In the genomic region with DNA sequence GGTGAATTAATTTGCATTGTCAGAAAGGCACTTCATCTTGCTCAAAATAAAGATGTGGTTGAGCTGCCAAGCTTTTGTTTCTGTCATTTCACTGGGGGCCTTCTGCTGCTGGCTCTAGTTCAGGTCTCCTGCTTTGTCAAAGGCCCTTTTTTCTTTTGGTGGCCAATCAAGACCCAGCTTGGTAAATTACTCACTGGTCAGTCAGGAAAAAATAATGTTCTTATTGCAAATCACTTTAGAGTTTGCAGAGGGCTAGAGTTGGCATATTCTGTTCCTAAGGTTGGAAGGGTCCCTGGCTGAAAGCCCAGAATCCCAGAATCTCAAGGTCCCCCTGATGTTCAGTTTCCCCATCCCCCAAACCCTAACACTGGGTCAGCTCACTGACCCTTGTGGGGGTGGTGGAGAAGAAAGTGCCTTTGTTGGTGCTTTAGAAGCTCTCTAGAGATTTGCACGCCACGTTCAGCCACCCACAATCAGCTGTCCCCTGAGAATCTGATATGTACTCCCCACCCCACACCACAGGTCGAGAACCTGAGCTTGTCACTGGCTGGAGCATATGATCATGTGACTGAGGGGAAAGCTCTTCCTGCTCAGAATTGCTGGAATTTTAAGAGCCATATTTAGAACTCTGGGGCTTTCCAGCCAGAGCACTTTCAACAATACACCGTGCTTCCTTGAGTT, we compare ENCODE assay signal across 1 cellular context.
TF ChIP-seq lines count a peak whose summit lies in the region.

No MANE protein-coding gene starts in this region.

TF ChIP-seq in GM12878, 131 proteins besides CTCF, POLR2A, EP300 and RAD21 (continued from another document and continues in another):
- TF ChIP-seq, protein P1, sequence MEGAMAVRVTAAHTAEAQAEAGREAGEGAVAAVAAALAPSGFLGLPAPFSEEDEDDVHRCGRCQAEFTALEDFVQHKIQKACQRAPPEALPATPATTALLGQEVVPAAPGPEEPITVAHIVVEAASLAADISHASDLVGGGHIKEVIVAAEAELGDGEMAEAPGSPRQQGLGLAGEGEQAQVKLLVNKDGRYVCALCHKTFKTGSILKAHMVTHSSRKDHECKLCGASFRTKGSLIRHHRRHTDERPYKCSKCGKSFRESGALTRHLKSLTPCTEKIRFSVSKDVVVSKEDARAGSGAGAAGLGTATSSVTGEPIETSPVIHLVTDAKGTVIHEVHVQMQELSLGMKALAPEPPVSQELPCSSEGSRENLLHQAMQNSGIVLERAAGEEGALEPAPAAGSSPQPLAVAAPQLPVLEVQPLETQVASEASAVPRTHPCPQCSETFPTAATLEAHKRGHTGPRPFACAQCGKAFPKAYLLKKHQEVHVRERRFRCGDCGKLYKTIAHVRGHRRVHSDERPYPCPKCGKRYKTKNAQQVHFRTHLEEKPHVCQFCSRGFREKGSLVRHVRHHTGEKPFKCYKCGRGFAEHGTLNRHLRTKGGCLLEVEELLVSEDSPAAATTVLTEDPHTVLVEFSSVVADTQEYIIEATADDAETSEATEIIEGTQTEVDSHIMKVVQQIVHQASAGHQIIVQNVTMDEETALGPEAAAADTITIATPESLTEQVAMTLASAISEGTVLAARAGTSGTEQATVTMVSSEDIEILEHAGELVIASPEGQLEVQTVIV (IDR thresholded peaks at IDR 0.05; ENCODE audit: borderline replicate concordance, partially characterized antibody) = no peak
- TF ChIP-seq RFX5 (IDR thresholded peaks at IDR 0.05; ENCODE audit: low read depth, low read length) (0 out of 2 replicates have a peak, but pooled peaks have one; percentile 43), IRF4 (IDR thresholded peaks at IDR 0.05; ENCODE audit: low read depth, low read length) (no peak; the same call in 1 of the 2 replicates), CREM (IDR thresholded peaks at IDR 0.05; ENCODE audit: low read depth) (peak; percentile 55; the same call in 1 of the 2 replicates), FOXM1 (IDR thresholded peaks at IDR 0.05; ENCODE audit: low read depth, low read length) (no peak), NFIC (IDR thresholded peaks at IDR 0.05; ENCODE audit: low read depth, low read length) (no peak; the same call in 1 of the 2 replicates), IKZF1 (conservative IDR thresholded peaks at IDR 0.05) (peak; percentile 90), ZNF274 (IDR thresholded peaks at IDR 0.05; ENCODE audit: insufficient read depth, insufficient read length) (no peak), RUNX3 (IDR thresholded peaks at IDR 0.05; ENCODE audit: low read length) (peak; percentile 81), TAF1 (IDR thresholded peaks at IDR 0.05; ENCODE audit: borderline replicate concordance, low read depth, low read length) (no peak), POLR2AphosphoS2 (IDR thresholded peaks at IDR 0.05; ENCODE audit: low read depth, low read length) (no peak), MEF2A (IDR thresholded peaks at IDR 0.05; ENCODE audit: insufficient read depth, low read depth, low read length) (peak; percentile 65; the same call in 1 of the 2 replicates), ZNF24 (IDR thresholded peaks at IDR 0.05) (peak; percentile 35; the same call in 1 of the 2 replicates), SP1 (IDR thresholded peaks at IDR 0.05; ENCODE audit: low read depth, low read length) (peak; percentile 68), RELA (IDR thresholded peaks at IDR 0.05; ENCODE audit: borderline replicate concordance, partially characterized antibody) (no peak), SPI1 (IDR thresholded peaks at IDR 0.05; ENCODE audit: borderline replicate concordance, insufficient read depth, low read depth, low read length) (0 out of 2 replicates have a peak, but pooled peaks have one; percentile 25), SMC3 (IDR thresholded peaks at IDR 0.05; ENCODE audit: borderline replicate concordance, low read length) (0 out of 2 replicates have a peak, but pooled peaks have one; percentile 2), EGR1 (IDR thresholded peaks at IDR 0.05; ENCODE audit: borderline replicate concordance in 1 of 2, low read depth in 2 of 2, low read length in 2 of 2) (0 out of 3 replicates have a peak, but pooled peaks of 1 of the 2 experiments have one; percentile 61), NR2F1 (conservative IDR thresholded peaks at IDR 0.05) (peak; percentile 100), STAT1 (conservative IDR thresholded peaks at IDR 0.05) (no peak; the same call in 1 of the 2 replicates), PML (IDR thresholded peaks at IDR 0.05; ENCODE audit: low read length) (peak; percentile 24; the same call in 1 of the 2 replicates), KLF5 (IDR thresholded peaks at IDR 0.05; ENCODE audit: partially characterized antibody) (peak; percentile 53), BACH1 (IDR thresholded peaks at IDR 0.05; ENCODE audit: borderline replicate concordance) (peak; percentile 18; the same call in 1 of the 2 replicates), CHD4 (IDR thresholded peaks at IDR 0.05) (no peak), SUPT20H (IDR thresholded peaks at IDR 0.05; ENCODE audit: borderline replicate concordance, control insufficient read depth, low read depth, low read length) (no peak), GABPA (IDR thresholded peaks at IDR 0.05; ENCODE audit: low read depth) (no peak), PAX8 (IDR thresholded peaks at IDR 0.05) (no peak), BMI1 (IDR thresholded peaks at IDR 0.05; ENCODE audit: borderline replicate concordance) (peak; percentile 46; the same call in 1 of the 2 replicates), CHD2 (IDR thresholded peaks at IDR 0.05; ENCODE audit: borderline replicate concordance, low read depth, low read length) (peak; percentile 90)
- TF ChIP-seq, protein P2, sequence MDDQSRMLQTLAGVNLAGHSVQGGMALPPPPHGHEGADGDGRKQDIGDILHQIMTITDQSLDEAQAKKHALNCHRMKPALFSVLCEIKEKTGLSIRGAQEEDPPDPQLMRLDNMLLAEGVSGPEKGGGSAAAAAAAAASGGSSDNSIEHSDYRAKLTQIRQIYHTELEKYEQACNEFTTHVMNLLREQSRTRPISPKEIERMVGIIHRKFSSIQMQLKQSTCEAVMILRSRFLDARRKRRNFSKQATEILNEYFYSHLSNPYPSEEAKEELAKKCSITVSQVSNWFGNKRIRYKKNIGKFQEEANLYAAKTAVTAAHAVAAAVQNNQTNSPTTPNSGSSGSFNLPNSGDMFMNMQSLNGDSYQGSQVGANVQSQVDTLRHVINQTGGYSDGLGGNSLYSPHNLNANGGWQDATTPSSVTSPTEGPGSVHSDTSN (IDR thresholded peaks at IDR 0.05; ENCODE audit: insufficient replicate concordance, low read depth, low read length) = peak; percentile 85
- TF ChIP-seq, protein P3, sequence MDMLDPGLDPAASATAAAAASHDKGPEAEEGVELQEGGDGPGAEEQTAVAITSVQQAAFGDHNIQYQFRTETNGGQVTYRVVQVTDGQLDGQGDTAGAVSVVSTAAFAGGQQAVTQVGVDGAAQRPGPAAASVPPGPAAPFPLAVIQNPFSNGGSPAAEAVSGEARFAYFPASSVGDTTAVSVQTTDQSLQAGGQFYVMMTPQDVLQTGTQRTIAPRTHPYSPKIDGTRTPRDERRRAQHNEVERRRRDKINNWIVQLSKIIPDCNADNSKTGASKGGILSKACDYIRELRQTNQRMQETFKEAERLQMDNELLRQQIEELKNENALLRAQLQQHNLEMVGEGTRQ (IDR thresholded peaks at IDR 0.05; ENCODE audit: borderline replicate concordance, low read depth, low read length) = peak; percentile 79
- TF ChIP-seq, protein P4, sequence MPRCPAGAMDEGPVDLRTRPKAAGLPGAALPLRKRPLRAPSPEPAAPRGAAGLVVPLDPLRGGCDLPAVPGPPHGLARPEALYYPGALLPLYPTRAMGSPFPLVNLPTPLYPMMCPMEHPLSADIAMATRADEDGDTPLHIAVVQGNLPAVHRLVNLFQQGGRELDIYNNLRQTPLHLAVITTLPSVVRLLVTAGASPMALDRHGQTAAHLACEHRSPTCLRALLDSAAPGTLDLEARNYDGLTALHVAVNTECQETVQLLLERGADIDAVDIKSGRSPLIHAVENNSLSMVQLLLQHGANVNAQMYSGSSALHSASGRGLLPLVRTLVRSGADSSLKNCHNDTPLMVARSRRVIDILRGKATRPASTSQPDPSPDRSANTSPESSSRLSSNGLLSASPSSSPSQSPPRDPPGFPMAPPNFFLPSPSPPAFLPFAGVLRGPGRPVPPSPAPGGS (IDR thresholded peaks at IDR 0.05; ENCODE audit: borderline replicate concordance, insufficient read depth, low read depth, low read length, poor library complexity, severe bottlenecking) = no peak
- TF ChIP-seq, protein P5, sequence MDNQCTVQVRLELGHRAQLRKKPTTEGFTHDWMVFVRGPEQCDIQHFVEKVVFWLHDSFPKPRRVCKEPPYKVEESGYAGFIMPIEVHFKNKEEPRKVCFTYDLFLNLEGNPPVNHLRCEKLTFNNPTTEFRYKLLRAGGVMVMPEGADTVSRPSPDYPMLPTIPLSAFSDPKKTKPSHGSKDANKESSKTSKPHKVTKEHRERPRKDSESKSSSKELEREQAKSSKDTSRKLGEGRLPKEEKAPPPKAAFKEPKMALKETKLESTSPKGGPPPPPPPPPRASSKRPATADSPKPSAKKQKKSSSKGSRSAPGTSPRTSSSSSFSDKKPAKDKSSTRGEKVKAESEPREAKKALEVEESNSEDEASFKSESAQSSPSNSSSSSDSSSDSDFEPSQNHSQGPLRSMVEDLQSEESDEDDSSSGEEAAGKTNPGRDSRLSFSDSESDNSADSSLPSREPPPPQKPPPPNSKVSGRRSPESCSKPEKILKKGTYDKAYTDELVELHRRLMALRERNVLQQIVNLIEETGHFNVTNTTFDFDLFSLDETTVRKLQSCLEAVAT (IDR thresholded peaks at IDR 0.05) = peak; percentile 11; the same call in 1 of the 2 replicates
- TF ChIP-seq, protein P6, sequence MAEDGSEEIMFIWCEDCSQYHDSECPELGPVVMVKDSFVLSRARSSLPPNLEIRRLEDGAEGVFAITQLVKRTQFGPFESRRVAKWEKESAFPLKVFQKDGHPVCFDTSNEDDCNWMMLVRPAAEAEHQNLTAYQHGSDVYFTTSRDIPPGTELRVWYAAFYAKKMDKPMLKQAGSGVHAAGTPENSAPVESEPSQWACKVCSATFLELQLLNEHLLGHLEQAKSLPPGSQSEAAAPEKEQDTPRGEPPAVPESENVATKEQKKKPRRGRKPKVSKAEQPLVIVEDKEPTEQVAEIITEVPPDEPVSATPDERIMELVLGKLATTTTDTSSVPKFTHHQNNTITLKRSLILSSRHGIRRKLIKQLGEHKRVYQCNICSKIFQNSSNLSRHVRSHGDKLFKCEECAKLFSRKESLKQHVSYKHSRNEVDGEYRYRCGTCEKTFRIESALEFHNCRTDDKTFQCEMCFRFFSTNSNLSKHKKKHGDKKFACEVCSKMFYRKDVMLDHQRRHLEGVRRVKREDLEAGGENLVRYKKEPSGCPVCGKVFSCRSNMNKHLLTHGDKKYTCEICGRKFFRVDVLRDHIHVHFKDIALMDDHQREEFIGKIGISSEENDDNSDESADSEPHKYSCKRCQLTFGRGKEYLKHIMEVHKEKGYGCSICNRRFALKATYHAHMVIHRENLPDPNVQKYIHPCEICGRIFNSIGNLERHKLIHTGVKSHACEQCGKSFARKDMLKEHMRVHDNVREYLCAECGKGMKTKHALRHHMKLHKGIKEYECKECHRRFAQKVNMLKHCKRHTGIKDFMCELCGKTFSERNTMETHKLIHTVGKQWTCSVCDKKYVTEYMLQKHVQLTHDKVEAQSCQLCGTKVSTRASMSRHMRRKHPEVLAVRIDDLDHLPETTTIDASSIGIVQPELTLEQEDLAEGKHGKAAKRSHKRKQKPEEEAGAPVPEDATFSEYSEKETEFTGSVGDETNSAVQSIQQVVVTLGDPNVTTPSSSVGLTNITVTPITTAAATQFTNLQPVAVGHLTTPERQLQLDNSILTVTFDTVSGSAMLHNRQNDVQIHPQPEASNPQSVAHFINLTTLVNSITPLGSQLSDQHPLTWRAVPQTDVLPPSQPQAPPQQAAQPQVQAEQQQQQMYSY (CRISPR knock-in tag; IDR thresholded peaks at IDR 0.05) = no peak
- TF ChIP-seq, protein P7, sequence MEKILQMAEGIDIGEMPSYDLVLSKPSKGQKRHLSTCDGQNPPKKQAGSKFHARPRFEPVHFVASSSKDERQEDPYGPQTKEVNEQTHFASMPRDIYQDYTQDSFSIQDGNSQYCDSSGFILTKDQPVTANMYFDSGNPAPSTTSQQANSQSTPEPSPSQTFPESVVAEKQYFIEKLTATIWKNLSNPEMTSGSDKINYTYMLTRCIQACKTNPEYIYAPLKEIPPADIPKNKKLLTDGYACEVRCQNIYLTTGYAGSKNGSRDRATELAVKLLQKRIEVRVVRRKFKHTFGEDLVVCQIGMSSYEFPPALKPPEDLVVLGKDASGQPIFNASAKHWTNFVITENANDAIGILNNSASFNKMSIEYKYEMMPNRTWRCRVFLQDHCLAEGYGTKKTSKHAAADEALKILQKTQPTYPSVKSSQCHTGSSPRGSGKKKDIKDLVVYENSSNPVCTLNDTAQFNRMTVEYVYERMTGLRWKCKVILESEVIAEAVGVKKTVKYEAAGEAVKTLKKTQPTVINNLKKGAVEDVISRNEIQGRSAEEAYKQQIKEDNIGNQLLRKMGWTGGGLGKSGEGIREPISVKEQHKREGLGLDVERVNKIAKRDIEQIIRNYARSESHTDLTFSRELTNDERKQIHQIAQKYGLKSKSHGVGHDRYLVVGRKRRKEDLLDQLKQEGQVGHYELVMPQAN (conservative IDR thresholded peaks at IDR 0.05) = peak; percentile 49; the same call in 1 of the 2 replicates
- TF ChIP-seq, protein P8, sequence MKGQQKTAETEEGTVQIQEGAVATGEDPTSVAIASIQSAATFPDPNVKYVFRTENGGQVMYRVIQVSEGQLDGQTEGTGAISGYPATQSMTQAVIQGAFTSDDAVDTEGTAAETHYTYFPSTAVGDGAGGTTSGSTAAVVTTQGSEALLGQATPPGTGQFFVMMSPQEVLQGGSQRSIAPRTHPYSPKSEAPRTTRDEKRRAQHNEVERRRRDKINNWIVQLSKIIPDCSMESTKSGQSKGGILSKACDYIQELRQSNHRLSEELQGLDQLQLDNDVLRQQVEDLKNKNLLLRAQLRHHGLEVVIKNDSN (IDR thresholded peaks at IDR 0.05; ENCODE audit: borderline replicate concordance, extremely low read length, insufficient read depth, low read depth, low read length) = peak; percentile 58
- TF ChIP-seq, protein P9, sequence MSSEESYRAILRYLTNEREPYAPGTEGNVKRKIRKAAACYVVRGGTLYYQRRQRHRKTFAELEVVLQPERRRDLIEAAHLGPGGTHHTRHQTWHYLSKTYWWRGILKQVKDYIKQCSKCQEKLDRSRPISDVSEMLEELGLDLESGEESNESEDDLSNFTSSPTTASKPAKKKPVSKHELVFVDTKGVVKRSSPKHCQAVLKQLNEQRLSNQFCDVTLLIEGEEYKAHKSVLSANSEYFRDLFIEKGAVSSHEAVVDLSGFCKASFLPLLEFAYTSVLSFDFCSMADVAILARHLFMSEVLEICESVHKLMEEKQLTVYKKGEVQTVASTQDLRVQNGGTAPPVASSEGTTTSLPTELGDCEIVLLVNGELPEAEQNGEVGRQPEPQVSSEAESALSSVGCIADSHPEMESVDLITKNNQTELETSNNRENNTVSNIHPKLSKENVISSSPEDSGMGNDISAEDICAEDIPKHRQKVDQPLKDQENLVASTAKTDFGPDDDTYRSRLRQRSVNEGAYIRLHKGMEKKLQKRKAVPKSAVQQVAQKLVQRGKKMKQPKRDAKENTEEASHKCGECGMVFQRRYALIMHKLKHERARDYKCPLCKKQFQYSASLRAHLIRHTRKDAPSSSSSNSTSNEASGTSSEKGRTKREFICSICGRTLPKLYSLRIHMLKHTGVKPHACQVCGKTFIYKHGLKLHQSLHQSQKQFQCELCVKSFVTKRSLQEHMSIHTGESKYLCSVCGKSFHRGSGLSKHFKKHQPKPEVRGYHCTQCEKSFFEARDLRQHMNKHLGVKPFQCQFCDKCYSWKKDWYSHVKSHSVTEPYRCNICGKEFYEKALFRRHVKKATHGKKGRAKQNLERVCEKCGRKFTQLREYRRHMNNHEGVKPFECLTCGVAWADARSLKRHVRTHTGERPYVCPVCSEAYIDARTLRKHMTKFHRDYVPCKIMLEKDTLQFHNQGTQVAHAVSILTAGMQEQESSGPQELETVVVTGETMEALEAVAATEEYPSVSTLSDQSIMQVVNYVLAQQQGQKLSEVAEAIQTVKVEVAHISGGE (CRISPR knock-in tag; IDR thresholded peaks at IDR 0.05) = no peak
